In genomic region chr9:2228132-2228531, GRCh38 we compare ENCODE assay signal across 8 cellular contexts.
DNase-seq lines count a peak whose midpoint lies in the region; ATAC-seq lines count a peak whose summit lies in the region.

No MANE protein-coding gene starts in this region.

- intact Hi-C loops in left ventricle myocardium superior (cut with micrococcal nuclease): no loop called here

- in situ Hi-C loops in SK-MEL-5 (cut with HindIII; ENCODE audit: low pct_unique_long_range_greater_than_20kb, low sequenced_read_pairs): no loop called here

- ATAC-seq in left ventricle myocardium superior: no peak
- ATAC-seq in GM21447 (IDR thresholded peaks at IDR 0.05; ENCODE audit: unreplicated experiment): no peak
- no peak for ATAC-seq in HG03108 (IDR thresholded peaks at IDR 0.05; ENCODE audit: unreplicated experiment)

- DNase-seq in CD1c-positive myeloid dendritic cell (ENCODE audit: extremely low spot score) (peak; percentile 30), H4 (ENCODE audit: low spot score) (peak; percentile 23), SK-MEL-5 (ENCODE audit: low read depth, low spot score) (peak; percentile 34), left ventricle myocardium superior (peak; percentile 63), cortex of kidney (lab: John Stamatoyannopoulos, UW) (no peak), NCI-H2227 treated with DMSO at 0.1 percent for 48 hours (lab: John Stamatoyannopoulos, UW) (no peak)

Comparison
In these comparisons a context has a peak if more than half of its experiments do, and no peak if none do; other contexts are left out.
1. DNase-seq: peak in CD1c-positive myeloid dendritic cell (single experiment), H4 (single experiment), SK-MEL-5 (single experiment) and left ventricle myocardium superior (single experiment); none in cortex of kidney (single experiment) and NCI-H2227 treated with DMSO at 0.1 percent for 48 hours (single experiment).